Comparison of ENCODE assay signal across 8 cellular contexts in the genomic region with DNA sequence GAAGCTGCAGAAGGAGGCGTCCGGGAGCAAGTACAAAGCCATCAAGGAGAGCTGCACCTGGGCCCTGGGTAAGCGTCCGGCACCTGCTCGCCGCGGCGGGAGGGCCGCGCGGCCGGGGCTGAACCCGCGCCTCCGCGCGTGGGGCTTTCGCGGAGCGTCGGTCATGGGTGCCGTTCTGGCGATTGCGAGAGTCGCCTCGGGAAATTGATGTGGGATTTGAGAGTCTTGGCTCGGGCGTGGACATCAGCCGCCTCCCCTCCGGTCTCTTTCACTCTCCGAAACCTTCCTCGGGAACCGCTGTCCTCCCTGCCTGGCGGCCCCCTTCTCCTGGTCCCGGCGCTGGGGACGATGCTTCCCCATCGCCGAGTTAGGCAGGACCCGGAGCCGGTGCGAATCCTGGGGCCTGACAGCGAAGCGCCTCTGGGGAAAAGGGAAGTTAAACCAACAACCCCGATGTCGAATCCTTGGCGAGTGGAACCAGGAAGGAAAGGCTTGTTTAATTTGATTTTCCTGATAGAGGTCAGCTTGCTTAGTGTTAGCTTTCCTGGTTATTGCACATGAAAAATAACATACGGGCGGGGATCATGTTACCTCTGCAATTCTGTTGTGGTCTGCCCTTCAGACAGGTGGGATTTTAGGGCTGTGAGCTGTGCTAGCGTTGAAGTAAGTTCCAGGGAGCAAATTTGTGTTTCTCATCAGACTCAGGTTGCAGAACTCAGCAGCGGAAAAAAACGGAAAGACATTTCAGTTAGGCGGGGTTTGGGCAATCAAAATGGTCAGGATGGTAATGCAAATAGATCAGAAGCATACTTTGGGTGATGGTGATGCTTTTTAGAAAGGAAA. TPM values are rescaled to one million over a fixed set of nuclear protein-coding genes. Genes with fewer than 3 reads are reported as not detected.
DNase-seq lines count a peak whose midpoint lies in the region; ATAC-seq, FAIRE-seq and TF ChIP-seq lines count a peak whose summit lies in the region.

No MANE protein-coding gene starts in this region.

- H3K27me3 ChIP-seq in body of pancreas (no peaks in the 10 kb centered on the region), skeletal muscle satellite cell (ENCODE audit: control insufficient read depth, insufficient read depth, low read length) (peaks cover 57% of the 10 kb centered on the region)

- H3K9me3 Mint-ChIP-seq in HFFc6 (no peaks in the 10 kb centered on the region), immature natural killer cell (no peaks in the 10 kb centered on the region)

- DNase-seq in GM12864 (ENCODE audit: low read depth) = no peak
- no peak for DNase-seq in HFFc6
- DNase-seq in NCI-H2171 (lab: John Stamatoyannopoulos, UW) = peak; percentile 72
- DNase-seq in body of pancreas = peak; percentile 31 to 55 (median 48)
- no peak for DNase-seq in immature natural killer cell
- DNase-seq in HTR-8/SVneo (ENCODE audit: insufficient read length, low spot score) = no peak

- no peaks in the 10 kb centered on the region for H3K9me3 ChIP-seq in body of pancreas
- no peaks in the 10 kb centered on the region for H3K9me3 ChIP-seq in skeletal muscle satellite cell (replicated peaks; ENCODE audit: low read length)

- H3K27ac Mint-ChIP-seq in HFFc6 (no peak overlapping the region), immature natural killer cell (no peak overlapping the region)

- TF ChIP-seq CTCF in GM12864 (IDR thresholded peaks at IDR 0.05; ENCODE audit: low read depth, low read length, missing control alignments) (no peak), HFFc6 (IDR thresholded peaks at IDR 0.05) (no peak), body of pancreas (IDR thresholded peaks at IDR 0.05) (no peak)

- peak overlapping the region; percentile 55 for H3K9ac ChIP-seq in skeletal muscle satellite cell (ENCODE audit: low read depth, low read length)

- peak overlapping the region; percentile 100 for H3K4me2 ChIP-seq in skeletal muscle satellite cell (ENCODE audit: low read length)

- 1 to 4% methylated on average over 28 to 53 of the region's 53 CpGs for WGBS in body of pancreas, 2 donors

- peaks cover 30% of the 10 kb centered on the region for H3K4me1 ChIP-seq in body of pancreas
- peaks cover 12% of the 10 kb centered on the region for H3K4me1 ChIP-seq in skeletal muscle satellite cell (ENCODE audit: control insufficient read depth, insufficient read depth, low read length)

- TF ChIP-seq POLR2A in body of pancreas (IDR thresholded peaks at IDR 0.05) = peak in 2 of 3 donors; percentile 71 to 78

- FAIRE-seq in HTR-8/SVneo (lab: Jason Lieb, UNC) = no peak

- ATAC-seq in body of pancreas (peak; percentile 70), GM21367 (IDR thresholded peaks at IDR 0.05; ENCODE audit: unreplicated experiment) (no peak)

- H3K4me3 ChIP-seq in GM12864 (ENCODE audit: low read depth, low read length) = peak overlapping the region; percentile 7
- peak overlapping the region; percentile 57 to 77 for H3K4me3 ChIP-seq in body of pancreas
- H3K4me3 ChIP-seq in skeletal muscle satellite cell (ENCODE audit: low read length) = peak overlapping the region; percentile 80

- H3K27me3 Mint-ChIP-seq in HFFc6 (ENCODE audit: insufficient read depth) (peaks cover 45% of the 10 kb centered on the region), immature natural killer cell (ENCODE audit: low read depth in 3 of 3) (peaks cover 23 to 25% (median 23%) of the 10 kb centered on the region in 3 donors)

- H3K36me3 Mint-ChIP-seq in HFFc6 (ENCODE audit: low read depth) (no peaks in the 10 kb centered on the region), immature natural killer cell (no peaks in the 10 kb centered on the region)

- H3K27ac ChIP-seq in body of pancreas = peak overlapping the region; percentile 55 to 95 (median 86)

- H3K36me3 ChIP-seq in body of pancreas (replicated peaks in 1 of 2; ENCODE audit: insufficient read depth in 1 of 2, low read depth in 2 of 2) = no peaks in the 10 kb centered on the region
- no peaks in the 10 kb centered on the region for H3K36me3 ChIP-seq in skeletal muscle satellite cell (ENCODE audit: insufficient read depth, low read length)

- intact Hi-C loops in body of pancreas (cut with DNase I) = no loop called here

- H3K4me3 Mint-ChIP-seq in HFFc6 (peak overlapping the region; percentile 71), immature natural killer cell (peak overlapping the region; percentile 57 to 83 (median 78))

- H3K4me1 Mint-ChIP-seq in HFFc6 (ENCODE audit: low read depth) = peaks cover 6% of the 10 kb centered on the region; the same call in 1 of the 2 replicates
- peaks cover 10 to 16% of the 10 kb centered on the region in 2 donors for H3K4me1 Mint-ChIP-seq in immature natural killer cell

RNA-seq across cellular contexts. Expression of a gene that starts 0.6 kb away (rescaled TPM):
- total RNA-seq in HFFc6 (2021; fragmentation: NEBNext Ultra II Directional; extraction: Animal tissue kit (Norgen Biotek cat#: 25700)) = under 1 TPM; 0.06 to 0.19 (median 0.08) TPM
- 10 to 100 TPM; 13.5 to 21.8 TPM for total RNA-seq in body of pancreas
- polyA plus RNA-seq in immature natural killer cell = under 1 TPM in 1 of 3 donors, not detected in 2; 0.03 TPM
- 0.25 and 0.87 TPM in 2 replicates for total RNA-seq in skeletal muscle satellite cell (2012; rRNA removed)

RNA-seq across cellular contexts. Expression of a gene that starts 55.1 kb away (rescaled TPM):
- 10 to 100 TPM; 40.6 to 53.4 (median 47.9) TPM for total RNA-seq in HFFc6 (2021; fragmentation: NEBNext Ultra II Directional; extraction: Animal tissue kit (Norgen Biotek cat#: 25700))
- total RNA-seq in body of pancreas = 10 to 100 TPM; 16.5 to 35.8 TPM
- polyA plus RNA-seq in immature natural killer cell = under 1 TPM in 2 of 3 donors, not detected in 1; 0.46 to 0.92 TPM
- total RNA-seq in skeletal muscle satellite cell (2012; rRNA removed) = 20.8 TPM in 2 replicates

RNA-seq across cellular contexts. Expression of a gene that starts 56.0 kb away (rescaled TPM):
- total RNA-seq in HFFc6 (2021; fragmentation: NEBNext Ultra II Directional; extraction: Animal tissue kit (Norgen Biotek cat#: 25700)) = not detected
- total RNA-seq in body of pancreas = not detected
- polyA plus RNA-seq in immature natural killer cell = not detected
- not detected in 2 replicates for total RNA-seq in skeletal muscle satellite cell (2012; rRNA removed)

Comparison
In these comparisons a context has a peak if more than half of its experiments do, and no peak if none do; other contexts are left out.
1. DNase-seq: peak in NCI-H2171 (single experiment) and body of pancreas (4 of 4); none in GM12864 (single experiment), HFFc6 (single experiment), immature natural killer cell (0 of 3) and HTR-8/SVneo (single experiment).
2. H3K4me3 ChIP-seq: peak in every context shown above with its lines; median percentile 80 in skeletal muscle satellite cell; 67 in body of pancreas; 7 in GM12864.
3. RNA of a gene that starts 0.6 kb away (total RNA-seq): 13.5 to 21.8 TPM in body of pancreas; 0.06 to 0.19 TPM in HFFc6; every median in the first group is over 10 times any median in the second.